Comparison of ENCODE assay signal across 29 cellular contexts in genomic region chr3:73820431-73820830, GRCh38.
"Had no signal": no experiment of that assay in that cellular context is flagged by ENCODE, and none has a peak within 500 bp of the region (broad histone marks: within the 10 kb centered on the region; RNA-seq: fewer than 3 reads in every experiment).

No MANE protein-coding gene starts in this region.

- H3K4me1 ChIP-seq: ascending aorta, breast epithelium, SJSA1 had no signal

- H3K36me3 ChIP-seq: ascending aorta, breast epithelium, SJSA1, WERI-Rb-1 had no signal

- H3K4me1 Mint-ChIP-seq: activated CD4-positive, alpha-beta T cell treated with anti-CD3 and anti-CD28 coated beads, Interleukin-2, amount 10 ng/mL, durations not matched to agents 24 days and 14 days; activated naive CD8-positive, alpha-beta T cell treated with anti-CD3 and anti-CD28 coated beads for 36 hours; activated T-helper 17 cell treated with anti-CD3 and anti-CD28 coated beads, Interleukin-2, amount 50 U/mL, for 72 hours had no signal

- H3K27me3 ChIP-seq: ascending aorta, body of pancreas, breast epithelium, SJSA1 had no signal

- H3K4me2 ChIP-seq: SK-N-SH had no signal

- H3K9me3 Mint-ChIP-seq: activated CD8-positive, alpha-beta T cell treated with anti-CD3 and anti-CD28 coated beads for 36 hours had no signal

- H3K27ac ChIP-seq: ascending aorta, body of pancreas, breast epithelium, SJSA1, WERI-Rb-1 had no signal

- H3K4me3 Mint-ChIP-seq: activated CD4-positive, alpha-beta T cell treated with anti-CD3 and anti-CD28 coated beads, Interleukin-2, amount 10 ng/mL, durations not matched to agents 24 days and 14 days; activated CD8-positive, alpha-beta T cell treated with anti-CD3 and anti-CD28 coated beads for 36 hours; activated naive CD8-positive, alpha-beta T cell treated with anti-CD3 and anti-CD28 coated beads for 36 hours; activated T-cell treated with anti-CD3 and anti-CD28 coated beads, Interleukin-2, amount 50 U/mL, for 72 hours; activated T-helper 17 cell treated with anti-CD3 and anti-CD28 coated beads, Interleukin-2, amount 50 U/mL, for 72 hours; T-helper 1 cell treated with Interleukin-12 subunit alpha and Interleukin-12 subunit beta and Interleukin-4 antibody, amounts not matched to agents 30 μg/mL and 1 μg/mL, for 36 hours; T-helper 2 cell treated with Interferon-gamma antibody and Interleukin-4, amounts not matched to agents 5 μg/mL and 100 μg/mL, for 36 hours had no signal

- ATAC-seq: activated CD8-positive, alpha-beta T cell treated with anti-CD3 and anti-CD28 coated beads for 36 hours; activated T-cell treated with anti-CD3 and anti-CD28 coated beads, Interleukin-2, amount 50 U/mL, for 72 hours; activated T-helper 17 cell treated with anti-CD3 and anti-CD28 coated beads, Interleukin-2, amount 50 U/mL, for 72 hours; body of pancreas; Panc1 had no signal

- H3K36me3 Mint-ChIP-seq: activated naive CD8-positive, alpha-beta T cell treated with anti-CD3 and anti-CD28 coated beads for 36 hours had no signal

- DNase-seq: activated CD4-positive, alpha-beta T cell treated with anti-CD3 and anti-CD28 coated beads, Interleukin-2, amount 10 ng/mL, durations not matched to agents 24 days and 14 days; activated CD4-positive, alpha-beta T cell treated with anti-CD3 and anti-CD28 coated beads, Interleukin-2, amount 50 U/mL, for 4 hours; activated CD8-positive, alpha-beta T cell treated with anti-CD3 and anti-CD28 coated beads for 36 hours; activated effector memory CD4-positive, alpha-beta T cell treated with anti-CD3 and anti-CD28 coated beads, Interleukin-2, amount 50 U/mL, for 16 hours; activated naive CD4-positive, alpha-beta T cell; activated naive CD4-positive, alpha-beta T cell treated with anti-CD3 and anti-CD28 coated beads, Interleukin-2, amount 50 U/mL, for 16 hours; activated naive CD8-positive, alpha-beta T cell treated with anti-CD3 and anti-CD28 coated beads for 36 hours; activated T-cell treated with anti-CD3 and anti-CD28 coated beads, Interleukin-2, amount 50 U/mL, for 1 hour; activated T-cell treated with anti-CD3 and anti-CD28 coated beads, Interleukin-2, amount 50 U/mL, for 72 hours; amygdala; body of pancreas; MM.1S; MV-4-11; NCI-H1092; NCI-H1436 treated with DMSO at 0.1 percent for 48 hours; NCI-H1694 treated with DMSO at 0.1 percent for 48 hours; NCI-H2029; NCI-H345; NCI-H524 treated with DMSO at 0.1 percent for 48 hours; SHP77 treated with DMSO at 0.1 percent for 48 hours; SK-N-SH; WERI-Rb-1 had no signal

- H3K27me3 Mint-ChIP-seq: activated CD4-positive, alpha-beta T cell treated with anti-CD3 and anti-CD28 coated beads, Interleukin-2, amount 10 ng/mL, durations not matched to agents 24 days and 14 days; activated CD8-positive, alpha-beta T cell treated with anti-CD3 and anti-CD28 coated beads for 36 hours; activated naive CD8-positive, alpha-beta T cell treated with anti-CD3 and anti-CD28 coated beads for 36 hours; activated T-helper 17 cell treated with anti-CD3 and anti-CD28 coated beads, Interleukin-2, amount 50 U/mL, for 72 hours had no signal

- H3K27ac Mint-ChIP-seq: activated CD4-positive, alpha-beta T cell treated with anti-CD3 and anti-CD28 coated beads, Interleukin-2, amount 10 ng/mL, durations not matched to agents 24 days and 14 days; activated CD8-positive, alpha-beta T cell treated with anti-CD3 and anti-CD28 coated beads for 36 hours; activated naive CD8-positive, alpha-beta T cell treated with anti-CD3 and anti-CD28 coated beads for 36 hours; activated T-cell treated with anti-CD3 and anti-CD28 coated beads, Interleukin-2, amount 50 U/mL, for 72 hours; activated T-helper 17 cell treated with anti-CD3 and anti-CD28 coated beads, Interleukin-2, amount 50 U/mL, for 72 hours; T-helper 1 cell treated with Interleukin-12 subunit alpha and Interleukin-12 subunit beta and Interleukin-4 antibody, amounts not matched to agents 30 μg/mL and 1 μg/mL, for 36 hours; T-helper 2 cell treated with Interferon-gamma antibody and Interleukin-4, amounts not matched to agents 5 μg/mL and 100 μg/mL, for 36 hours had no signal

- H3K9me3 ChIP-seq: ascending aorta, body of pancreas, SJSA1, SK-N-SH had no signal

- H3K4me3 ChIP-seq: ascending aorta, body of pancreas, breast epithelium, SJSA1 had no signal

- H3K9ac ChIP-seq: SK-N-SH had no signal
